1 cellular context compared by ENCODE assay signal in the genomic region with DNA sequence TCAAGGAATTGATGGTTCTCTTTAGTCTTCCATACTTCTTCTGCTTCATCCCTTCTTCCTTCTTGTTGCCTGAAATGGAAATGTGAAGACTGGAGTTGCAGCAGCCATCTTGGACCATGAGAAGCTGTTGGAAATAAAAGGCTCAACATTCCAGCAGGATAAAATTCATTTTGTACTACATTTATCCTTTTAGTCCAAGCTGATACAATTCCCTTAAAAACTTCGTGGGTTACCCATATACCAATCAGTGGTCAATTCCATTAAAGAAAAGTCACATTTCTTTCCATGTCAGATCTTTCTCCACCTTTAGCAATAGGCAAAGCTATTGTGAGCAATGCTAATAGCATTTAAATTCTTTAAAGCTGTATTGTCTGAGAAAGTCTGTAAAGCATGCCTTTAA.
TF ChIP-seq lines count a peak whose summit lies in the region.

No MANE protein-coding gene starts in this region.

TF ChIP-seq in H1, 55 proteins besides CTCF, POLR2A, EP300 and RAD21 (continued from another document):
- TF ChIP-seq, protein P1, sequence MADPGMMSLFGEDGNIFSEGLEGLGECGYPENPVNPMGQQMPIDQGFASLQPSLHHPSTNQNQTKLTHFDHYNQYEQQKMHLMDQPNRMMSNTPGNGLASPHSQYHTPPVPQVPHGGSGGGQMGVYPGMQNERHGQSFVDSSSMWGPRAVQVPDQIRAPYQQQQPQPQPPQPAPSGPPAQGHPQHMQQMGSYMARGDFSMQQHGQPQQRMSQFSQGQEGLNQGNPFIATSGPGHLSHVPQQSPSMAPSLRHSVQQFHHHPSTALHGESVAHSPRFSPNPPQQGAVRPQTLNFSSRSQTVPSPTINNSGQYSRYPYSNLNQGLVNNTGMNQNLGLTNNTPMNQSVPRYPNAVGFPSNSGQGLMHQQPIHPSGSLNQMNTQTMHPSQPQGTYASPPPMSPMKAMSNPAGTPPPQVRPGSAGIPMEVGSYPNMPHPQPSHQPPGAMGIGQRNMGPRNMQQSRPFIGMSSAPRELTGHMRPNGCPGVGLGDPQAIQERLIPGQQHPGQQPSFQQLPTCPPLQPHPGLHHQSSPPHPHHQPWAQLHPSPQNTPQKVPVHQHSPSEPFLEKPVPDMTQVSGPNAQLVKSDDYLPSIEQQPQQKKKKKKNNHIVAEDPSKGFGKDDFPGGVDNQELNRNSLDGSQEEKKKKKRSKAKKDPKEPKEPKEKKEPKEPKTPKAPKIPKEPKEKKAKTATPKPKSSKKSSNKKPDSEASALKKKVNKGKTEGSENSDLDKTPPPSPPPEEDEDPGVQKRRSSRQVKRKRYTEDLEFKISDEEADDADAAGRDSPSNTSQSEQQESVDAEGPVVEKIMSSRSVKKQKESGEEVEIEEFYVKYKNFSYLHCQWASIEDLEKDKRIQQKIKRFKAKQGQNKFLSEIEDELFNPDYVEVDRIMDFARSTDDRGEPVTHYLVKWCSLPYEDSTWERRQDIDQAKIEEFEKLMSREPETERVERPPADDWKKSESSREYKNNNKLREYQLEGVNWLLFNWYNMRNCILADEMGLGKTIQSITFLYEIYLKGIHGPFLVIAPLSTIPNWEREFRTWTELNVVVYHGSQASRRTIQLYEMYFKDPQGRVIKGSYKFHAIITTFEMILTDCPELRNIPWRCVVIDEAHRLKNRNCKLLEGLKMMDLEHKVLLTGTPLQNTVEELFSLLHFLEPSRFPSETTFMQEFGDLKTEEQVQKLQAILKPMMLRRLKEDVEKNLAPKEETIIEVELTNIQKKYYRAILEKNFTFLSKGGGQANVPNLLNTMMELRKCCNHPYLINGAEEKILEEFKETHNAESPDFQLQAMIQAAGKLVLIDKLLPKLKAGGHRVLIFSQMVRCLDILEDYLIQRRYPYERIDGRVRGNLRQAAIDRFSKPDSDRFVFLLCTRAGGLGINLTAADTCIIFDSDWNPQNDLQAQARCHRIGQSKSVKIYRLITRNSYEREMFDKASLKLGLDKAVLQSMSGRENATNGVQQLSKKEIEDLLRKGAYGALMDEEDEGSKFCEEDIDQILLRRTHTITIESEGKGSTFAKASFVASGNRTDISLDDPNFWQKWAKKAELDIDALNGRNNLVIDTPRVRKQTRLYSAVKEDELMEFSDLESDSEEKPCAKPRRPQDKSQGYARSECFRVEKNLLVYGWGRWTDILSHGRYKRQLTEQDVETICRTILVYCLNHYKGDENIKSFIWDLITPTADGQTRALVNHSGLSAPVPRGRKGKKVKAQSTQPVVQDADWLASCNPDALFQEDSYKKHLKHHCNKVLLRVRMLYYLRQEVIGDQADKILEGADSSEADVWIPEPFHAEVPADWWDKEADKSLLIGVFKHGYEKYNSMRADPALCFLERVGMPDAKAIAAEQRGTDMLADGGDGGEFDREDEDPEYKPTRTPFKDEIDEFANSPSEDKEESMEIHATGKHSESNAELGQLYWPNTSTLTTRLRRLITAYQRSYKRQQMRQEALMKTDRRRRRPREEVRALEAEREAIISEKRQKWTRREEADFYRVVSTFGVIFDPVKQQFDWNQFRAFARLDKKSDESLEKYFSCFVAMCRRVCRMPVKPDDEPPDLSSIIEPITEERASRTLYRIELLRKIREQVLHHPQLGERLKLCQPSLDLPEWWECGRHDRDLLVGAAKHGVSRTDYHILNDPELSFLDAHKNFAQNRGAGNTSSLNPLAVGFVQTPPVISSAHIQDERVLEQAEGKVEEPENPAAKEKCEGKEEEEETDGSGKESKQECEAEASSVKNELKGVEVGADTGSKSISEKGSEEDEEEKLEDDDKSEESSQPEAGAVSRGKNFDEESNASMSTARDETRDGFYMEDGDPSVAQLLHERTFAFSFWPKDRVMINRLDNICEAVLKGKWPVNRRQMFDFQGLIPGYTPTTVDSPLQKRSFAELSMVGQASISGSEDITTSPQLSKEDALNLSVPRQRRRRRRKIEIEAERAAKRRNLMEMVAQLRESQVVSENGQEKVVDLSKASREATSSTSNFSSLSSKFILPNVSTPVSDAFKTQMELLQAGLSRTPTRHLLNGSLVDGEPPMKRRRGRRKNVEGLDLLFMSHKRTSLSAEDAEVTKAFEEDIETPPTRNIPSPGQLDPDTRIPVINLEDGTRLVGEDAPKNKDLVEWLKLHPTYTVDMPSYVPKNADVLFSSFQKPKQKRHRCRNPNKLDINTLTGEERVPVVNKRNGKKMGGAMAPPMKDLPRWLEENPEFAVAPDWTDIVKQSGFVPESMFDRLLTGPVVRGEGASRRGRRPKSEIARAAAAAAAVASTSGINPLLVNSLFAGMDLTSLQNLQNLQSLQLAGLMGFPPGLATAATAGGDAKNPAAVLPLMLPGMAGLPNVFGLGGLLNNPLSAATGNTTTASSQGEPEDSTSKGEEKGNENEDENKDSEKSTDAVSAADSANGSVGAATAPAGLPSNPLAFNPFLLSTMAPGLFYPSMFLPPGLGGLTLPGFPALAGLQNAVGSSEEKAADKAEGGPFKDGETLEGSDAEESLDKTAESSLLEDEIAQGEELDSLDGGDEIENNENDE (IDR thresholded peaks at IDR 0.05; ENCODE audit: insufficient replicate concordance, low read length): no peak
- TF ChIP-seq KDM1A (IDR thresholded peaks at IDR 0.05; ENCODE audit: borderline replicate concordance, low read length): peak; percentile 90
- TF ChIP-seq TEAD4 (IDR thresholded peaks at IDR 0.05; ENCODE audit: low read depth, low read length): no peak
- TF ChIP-seq CEBPB (IDR thresholded peaks at IDR 0.05; ENCODE audit: low read depth, low read length): no peak
